In genomic region chr11:59000007-59000406, GRCh38 we compare ENCODE assay signal across 1 cellular context.
TF ChIP-seq lines count a peak whose summit lies in the region.

No MANE protein-coding gene starts in this region.

TF ChIP-seq in WTC11, 78 proteins besides CTCF, POLR2A, EP300 and RAD21 (continued from another document):
- no peak for TF ChIP-seq AR (CRISPR knock-in tag; IDR thresholded peaks at IDR 0.05)
- TF ChIP-seq RELA (CRISPR knock-in tag; IDR thresholded peaks at IDR 0.05; ENCODE audit: borderline replicate concordance) = no peak
- TF ChIP-seq, protein P1, sequence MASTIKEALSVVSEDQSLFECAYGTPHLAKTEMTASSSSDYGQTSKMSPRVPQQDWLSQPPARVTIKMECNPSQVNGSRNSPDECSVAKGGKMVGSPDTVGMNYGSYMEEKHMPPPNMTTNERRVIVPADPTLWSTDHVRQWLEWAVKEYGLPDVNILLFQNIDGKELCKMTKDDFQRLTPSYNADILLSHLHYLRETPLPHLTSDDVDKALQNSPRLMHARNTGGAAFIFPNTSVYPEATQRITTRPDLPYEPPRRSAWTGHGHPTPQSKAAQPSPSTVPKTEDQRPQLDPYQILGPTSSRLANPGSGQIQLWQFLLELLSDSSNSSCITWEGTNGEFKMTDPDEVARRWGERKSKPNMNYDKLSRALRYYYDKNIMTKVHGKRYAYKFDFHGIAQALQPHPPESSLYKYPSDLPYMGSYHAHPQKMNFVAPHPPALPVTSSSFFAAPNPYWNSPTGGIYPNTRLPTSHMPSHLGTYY (CRISPR knock-in tag; IDR thresholded peaks at IDR 0.05) = no peak
- no peak for TF ChIP-seq ZNF263 (CRISPR knock-in tag; IDR thresholded peaks at IDR 0.05; ENCODE audit: low read depth)
- no peak for TF ChIP-seq OVOL2 (CRISPR knock-in tag; IDR thresholded peaks at IDR 0.05; ENCODE audit: borderline replicate concordance)
- TF ChIP-seq GRHL2 (CRISPR knock-in tag; IDR thresholded peaks at IDR 0.05; ENCODE audit: insufficient replicate concordance, severe bottlenecking) = no peak
- TF ChIP-seq, protein P2, sequence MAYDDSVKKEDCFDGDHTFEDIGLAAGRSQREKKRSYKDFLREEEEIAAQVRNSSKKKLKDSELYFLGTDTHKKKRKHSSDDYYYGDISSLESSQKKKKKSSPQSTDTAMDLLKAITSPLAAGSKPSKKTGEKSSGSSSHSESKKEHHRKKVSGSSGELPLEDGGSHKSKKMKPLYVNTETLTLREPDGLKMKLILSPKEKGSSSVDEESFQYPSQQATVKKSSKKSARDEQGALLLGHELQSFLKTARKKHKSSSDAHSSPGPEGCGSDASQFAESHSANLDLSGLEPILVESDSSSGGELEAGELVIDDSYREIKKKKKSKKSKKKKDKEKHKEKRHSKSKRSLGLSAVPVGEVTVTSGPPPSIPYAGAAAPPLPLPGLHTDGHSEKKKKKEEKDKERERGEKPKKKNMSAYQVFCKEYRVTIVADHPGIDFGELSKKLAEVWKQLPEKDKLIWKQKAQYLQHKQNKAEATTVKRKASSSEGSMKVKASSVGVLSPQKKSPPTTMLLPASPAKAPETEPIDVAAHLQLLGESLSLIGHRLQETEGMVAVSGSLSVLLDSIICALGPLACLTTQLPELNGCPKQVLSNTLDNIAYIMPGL (CRISPR knock-in tag; IDR thresholded peaks at IDR 0.05) = no peak
- no peak for TF ChIP-seq SMAD3 (CRISPR knock-in tag; IDR thresholded peaks at IDR 0.05; ENCODE audit: borderline replicate concordance)
- TF ChIP-seq, protein P3, sequence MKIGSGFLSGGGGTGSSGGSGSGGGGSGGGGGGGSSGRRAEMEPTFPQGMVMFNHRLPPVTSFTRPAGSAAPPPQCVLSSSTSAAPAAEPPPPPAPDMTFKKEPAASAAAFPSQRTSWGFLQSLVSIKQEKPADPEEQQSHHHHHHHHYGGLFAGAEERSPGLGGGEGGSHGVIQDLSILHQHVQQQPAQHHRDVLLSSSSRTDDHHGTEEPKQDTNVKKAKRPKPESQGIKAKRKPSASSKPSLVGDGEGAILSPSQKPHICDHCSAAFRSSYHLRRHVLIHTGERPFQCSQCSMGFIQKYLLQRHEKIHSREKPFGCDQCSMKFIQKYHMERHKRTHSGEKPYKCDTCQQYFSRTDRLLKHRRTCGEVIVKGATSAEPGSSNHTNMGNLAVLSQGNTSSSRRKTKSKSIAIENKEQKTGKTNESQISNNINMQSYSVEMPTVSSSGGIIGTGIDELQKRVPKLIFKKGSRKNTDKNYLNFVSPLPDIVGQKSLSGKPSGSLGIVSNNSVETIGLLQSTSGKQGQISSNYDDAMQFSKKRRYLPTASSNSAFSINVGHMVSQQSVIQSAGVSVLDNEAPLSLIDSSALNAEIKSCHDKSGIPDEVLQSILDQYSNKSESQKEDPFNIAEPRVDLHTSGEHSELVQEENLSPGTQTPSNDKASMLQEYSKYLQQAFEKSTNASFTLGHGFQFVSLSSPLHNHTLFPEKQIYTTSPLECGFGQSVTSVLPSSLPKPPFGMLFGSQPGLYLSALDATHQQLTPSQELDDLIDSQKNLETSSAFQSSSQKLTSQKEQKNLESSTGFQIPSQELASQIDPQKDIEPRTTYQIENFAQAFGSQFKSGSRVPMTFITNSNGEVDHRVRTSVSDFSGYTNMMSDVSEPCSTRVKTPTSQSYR (CRISPR knock-in tag; IDR thresholded peaks at IDR 0.05) = no peak
- TF ChIP-seq, protein P4, sequence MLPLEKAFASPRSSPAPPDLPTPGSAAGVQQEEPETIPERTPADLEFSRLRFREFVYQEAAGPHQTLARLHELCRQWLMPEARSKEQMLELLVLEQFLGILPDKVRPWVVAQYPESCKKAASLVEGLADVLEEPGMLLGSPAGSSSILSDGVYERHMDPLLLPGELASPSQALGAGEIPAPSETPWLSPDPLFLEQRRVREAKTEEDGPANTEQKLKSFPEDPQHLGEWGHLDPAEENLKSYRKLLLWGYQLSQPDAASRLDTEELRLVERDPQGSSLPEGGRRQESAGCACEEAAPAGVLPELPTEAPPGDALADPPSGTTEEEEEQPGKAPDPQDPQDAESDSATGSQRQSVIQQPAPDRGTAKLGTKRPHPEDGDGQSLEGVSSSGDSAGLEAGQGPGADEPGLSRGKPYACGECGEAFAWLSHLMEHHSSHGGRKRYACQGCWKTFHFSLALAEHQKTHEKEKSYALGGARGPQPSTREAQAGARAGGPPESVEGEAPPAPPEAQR (CRISPR knock-in tag; IDR thresholded peaks at IDR 0.05) = no peak
